Comparison of ENCODE assay signal across 26 cellular contexts in genomic region chr20:47782091-47782490, GRCh38.
"Had no signal": no experiment of that assay in that cellular context is flagged by ENCODE, and none has a peak within 500 bp of the region (broad histone marks: within the 10 kb centered on the region; RNA-seq: fewer than 3 reads in every experiment).

No MANE protein-coding gene starts in this region.

- H3K4me3 ChIP-seq: ascending aorta, K562 had no signal

- ATAC-seq: activated CD8-positive, alpha-beta memory T cell treated with anti-CD3 and anti-CD28 coated beads, Interleukin-2, amount 10 ng/mL, durations not matched to agents 7 days and 5 days; K562; T-helper 17 cell had no signal

- H3K27ac Mint-ChIP-seq: activated B cell treated with CpG ODN at 0.5 μM for 24 hours; activated CD4-positive, alpha-beta T cell treated with anti-CD3 and anti-CD28 coated beads, Interleukin-2, amount 10 ng/mL, durations not matched to agents 24 days and 14 days; activated CD8-positive, alpha-beta memory T cell treated with anti-CD3 and anti-CD28 coated beads, Interleukin-2, amount 10 ng/mL, durations not matched to agents 7 days and 5 days; activated naive CD4-positive, alpha-beta T cell treated with anti-CD3 and anti-CD28 coated beads, Interleukin-2, amount 50 U/mL, for 24 hours; activated T-cell treated with anti-CD3 and anti-CD28 coated beads, Interleukin-2, amount 50 U/mL, for 24 hours; activated T-helper 1 cell treated with anti-CD3 and anti-CD28 coated beads, Interleukin-12 subunit alpha, Interleukin-12 subunit beta, Interleukin-2, Interleukin-4 antibody, amounts not matched to agents 30 ng/mL and 10 ng/mL and 1 ng/mL, durations not matched to agents 14 hours and 24 hours and 36 hours; brain; T-helper 17 cell had no signal

- H3K27me3 ChIP-seq: ascending aorta had no signal

- H3K9me3 ChIP-seq: ascending aorta had no signal

- H3K36me3 ChIP-seq: ascending aorta had no signal

- H3K36me3 Mint-ChIP-seq: activated CD8-positive, alpha-beta memory T cell treated with anti-CD3 and anti-CD28 coated beads, Interleukin-2, amount 10 ng/mL, durations not matched to agents 7 days and 5 days; activated naive CD4-positive, alpha-beta T cell treated with anti-CD3 and anti-CD28 coated beads, Interleukin-2, amount 50 U/mL, for 24 hours had no signal

- H3K9me3 Mint-ChIP-seq: activated CD4-positive, alpha-beta T cell treated with anti-CD3 and anti-CD28 coated beads, Interleukin-2, amount 10 ng/mL, durations not matched to agents 24 days and 14 days; activated T-helper 1 cell treated with anti-CD3 and anti-CD28 coated beads, Interleukin-12 subunit alpha, Interleukin-12 subunit beta, Interleukin-2, Interleukin-4 antibody, amounts not matched to agents 30 ng/mL and 10 ng/mL and 1 ng/mL, durations not matched to agents 14 hours and 24 hours and 36 hours; central memory CD8-positive, alpha-beta T cell had no signal

- H3K4me1 Mint-ChIP-seq: central memory CD8-positive, alpha-beta T cell had no signal

- H3K4me3 Mint-ChIP-seq: activated B cell treated with CpG ODN at 0.5 μM for 24 hours; activated CD4-positive, alpha-beta T cell treated with anti-CD3 and anti-CD28 coated beads, Interleukin-2, amount 10 ng/mL, durations not matched to agents 24 days and 14 days; activated CD8-positive, alpha-beta memory T cell treated with anti-CD3 and anti-CD28 coated beads, Interleukin-2, amount 10 ng/mL, durations not matched to agents 7 days and 5 days; activated naive CD4-positive, alpha-beta T cell treated with anti-CD3 and anti-CD28 coated beads, Interleukin-2, amount 50 U/mL, for 24 hours; activated T-cell treated with anti-CD3 and anti-CD28 coated beads, Interleukin-2, amount 50 U/mL, for 24 hours; activated T-helper 1 cell treated with anti-CD3 and anti-CD28 coated beads, Interleukin-12 subunit alpha, Interleukin-12 subunit beta, Interleukin-2, Interleukin-4 antibody, amounts not matched to agents 30 ng/mL and 10 ng/mL and 1 ng/mL, durations not matched to agents 14 hours and 24 hours and 36 hours; central memory CD8-positive, alpha-beta T cell; T-helper 17 cell had no signal

- H3K27ac ChIP-seq: ascending aorta had no signal

- DNase-seq: activated B cell treated with CpG ODN at 0.5 μM for 24 hours; activated CD4-positive, alpha-beta T cell treated with anti-CD3 and anti-CD28 coated beads for 1 hour; activated CD4-positive, alpha-beta T cell treated with anti-CD3 and anti-CD28 coated beads, Interleukin-2, amount 10 ng/mL, durations not matched to agents 24 days and 14 days; activated CD4-positive, alpha-beta T cell treated with anti-CD3 and anti-CD28 coated beads, Interleukin-2, amount 50 U/mL, for 48 hours; activated CD8-positive, alpha-beta memory T cell treated with anti-CD3 and anti-CD28 coated beads, Interleukin-2, amount 10 ng/mL, durations not matched to agents 7 days and 5 days; activated effector memory CD4-positive, alpha-beta T cell treated with Interleukin-2 at 50 U/mL for 16 hours; activated naive CD4-positive, alpha-beta T cell; activated T-cell treated with anti-CD3 and anti-CD28 coated beads, Interleukin-2, amount 50 U/mL, for 24 hours; Karpas-422; NCI-H1048; NCI-H1417 treated with DMSO at 0.1 percent for 48 hours; NCI-H2107; NCI-H226; NCI-H526; NCI-H82; NK-92 treated with Interleukin-12 subunit alpha and Interleukin-12 subunit beta, amount 100 ng/mL, for 24 hours; OCI-M1; SIG-M5; T-helper 17 cell; T-helper 9 cell had no signal
